ENCODE assay signal across 25 cellular contexts in the genomic region with DNA sequence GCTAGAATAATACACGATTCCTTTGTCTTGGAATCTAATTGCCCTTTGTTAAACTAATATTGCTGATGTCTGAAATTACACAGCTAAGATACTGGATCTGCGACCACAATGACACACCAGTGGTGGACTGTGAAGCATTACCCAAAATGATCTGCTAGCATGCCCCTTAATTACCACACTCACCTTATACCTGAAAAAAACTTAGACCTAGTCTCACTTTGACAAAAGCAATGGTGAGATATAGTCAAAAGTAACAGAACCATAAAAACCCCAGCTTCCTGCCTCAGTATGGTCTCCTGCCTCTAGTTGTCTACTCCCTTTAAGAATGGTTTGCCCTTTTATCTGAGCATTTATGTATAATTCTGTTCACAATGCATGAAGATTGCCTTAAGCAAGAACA. TPM values are rescaled to one million over a fixed set of nuclear protein-coding genes. Genes with fewer than 3 reads are reported as not detected.
"Had no signal": no experiment of that assay in that cellular context is flagged by ENCODE, and none has a peak within 500 bp of the region (broad histone marks: within the 10 kb centered on the region; RNA-seq: fewer than 3 reads in every experiment).

No MANE protein-coding gene starts in this region.

- H3K27ac Mint-ChIP-seq: nephron progenitor cell; stimulated activated memory B cell treated with anti-CD40 and anti-IgM and Interleukin-4, amounts not matched to agents 10 μg/mL and 1 μg/mL and 100 μg/mL, for 72 hours had no signal

- H3K9me3 ChIP-seq: heart right ventricle, psoas muscle, right lobe of liver had no signal

- H3K27me3 Mint-ChIP-seq: naive thymus-derived CD4-positive, alpha-beta T cell; stimulated activated memory B cell treated with anti-CD40 and anti-IgM and Interleukin-4, amounts not matched to agents 10 μg/mL and 1 μg/mL and 100 μg/mL, for 72 hours had no signal

- H3K79me2 ChIP-seq: parathyroid adenoma had no signal

- H3K9ac ChIP-seq: parathyroid adenoma had no signal

- H3K27ac ChIP-seq: dorsolateral prefrontal cortex, heart right ventricle, parathyroid adenoma, psoas muscle, right lobe of liver had no signal

- H3K27me3 ChIP-seq: dorsolateral prefrontal cortex, heart right ventricle, right lobe of liver had no signal

- ATAC-seq: heart right ventricle; naive thymus-derived CD4-positive, alpha-beta T cell; psoas muscle; right lobe of liver; stimulated activated memory B cell treated with anti-CD40 and anti-IgM and Interleukin-4, amounts not matched to agents 10 μg/mL and 1 μg/mL and 100 μg/mL, for 72 hours had no signal

- H3K4me1 ChIP-seq: heart right ventricle, parathyroid adenoma, psoas muscle, right lobe of liver had no signal

- DNase-seq: cortex of kidney; dorsolateral prefrontal cortex; effector CD8-positive, alpha-beta T cell; heart right ventricle; hypothalamus; kidney glomerular epithelial cell; naive thymus-derived CD4-positive, alpha-beta T cell; nephron progenitor cell; psoas muscle; retina; right lobe of liver; stimulated activated CD4-positive, alpha-beta T cell treated with anti-CD3 and anti-CD28 coated beads, Interleukin-4, amount 100 ng/mL, for 1 hour; stimulated activated CD8-positive, alpha-beta memory T cell treated with anti-CD3 and anti-CD28 coated beads, Interleukin-4, amount 100 ng/mL, for 48 hours; trophoblast cell had no signal

- H3K4me3 Mint-ChIP-seq: naive thymus-derived CD4-positive, alpha-beta T cell; nephron progenitor cell; stimulated activated memory B cell treated with anti-CD40 and anti-IgM and Interleukin-4, amounts not matched to agents 10 μg/mL and 1 μg/mL and 100 μg/mL, for 72 hours had no signal

- FAIRE-seq: frontal cortex, islet of Langerhans had no signal

- H3K9me3 Mint-ChIP-seq: naive thymus-derived CD4-positive, alpha-beta T cell; nephron progenitor cell; stimulated activated memory B cell treated with anti-CD40 and anti-IgM and Interleukin-4, amounts not matched to agents 10 μg/mL and 1 μg/mL and 100 μg/mL, for 72 hours had no signal

- H2AFZ ChIP-seq: parathyroid adenoma had no signal

- H3K4me3 ChIP-seq: dorsolateral prefrontal cortex, heart right ventricle, psoas muscle, right lobe of liver had no signal

- H3K4me1 Mint-ChIP-seq: nephron progenitor cell; stimulated activated memory B cell treated with anti-CD40 and anti-IgM and Interleukin-4, amounts not matched to agents 10 μg/mL and 1 μg/mL and 100 μg/mL, for 72 hours had no signal

RNA-seq across cellular contexts. Expression of a gene that starts 20.8 kb away (rescaled TPM):
- total RNA-seq: frontal cortex, heart right ventricle, liver, lung microvascular endothelial cell, mesenteric fat pad, mononuclear cell, omental fat pad, psoas muscle, right lobe of liver, urinary bladder had no signal
- polyA plus RNA-seq: esophagus; naive thymus-derived CD4-positive, alpha-beta T cell; urinary bladder had no signal
